Comparison of ENCODE assay signal across 1 cellular context in genomic region chr22:29154364-29155048, GRCh38.
TF ChIP-seq lines count a peak whose summit lies in the region.

No MANE protein-coding gene starts in this region.

TF ChIP-seq in HepG2, 621 proteins besides CTCF, POLR2A, EP300 and RAD21 (continued from another document):
- 0 out of 2 replicates have a peak, but pooled peaks have one; percentile 29 for TF ChIP-seq IRF2 (CRISPR knock-in tag; IDR thresholded peaks at IDR 0.05)
- no peak for TF ChIP-seq ZKSCAN5 (CRISPR knock-in tag; IDR thresholded peaks at IDR 0.05)
- TF ChIP-seq SMC3 (IDR thresholded peaks at IDR 0.05; ENCODE audit: low read length) = peak; percentile 70
- peak; percentile 39; the same call in 1 of the 2 replicates for TF ChIP-seq KDM5B (CRISPR knock-in tag; IDR thresholded peaks at IDR 0.05; ENCODE audit: borderline replicate concordance)
- TF ChIP-seq MAX (IDR thresholded peaks at IDR 0.05) = peak; percentile 23; the same call in 1 of the 2 replicates
- no peak for TF ChIP-seq NR2F6 (IDR thresholded peaks at IDR 0.05)
- TF ChIP-seq NR2F6 (CRISPR knock-in tag; IDR thresholded peaks at IDR 0.05) = 0 out of 2 replicates have a peak, but pooled peaks have one; percentile 32
- TF ChIP-seq ZNF792 (CRISPR knock-in tag; IDR thresholded peaks at IDR 0.05) = no peak
- peak; percentile 76; the same call in 1 of the 2 replicates for TF ChIP-seq CBFB (CRISPR knock-in tag; IDR thresholded peaks at IDR 0.05)
- peak; percentile 36; the same call in 1 of the 2 replicates for TF ChIP-seq HDAC2 (CRISPR knock-in tag; IDR thresholded peaks at IDR 0.05)
- TF ChIP-seq PHF8 (CRISPR knock-in tag; IDR thresholded peaks at IDR 0.05) = peak; percentile 19; the same call in 1 of the 2 replicates
- no peak for TF ChIP-seq KLF9 (CRISPR knock-in tag; IDR thresholded peaks at IDR 0.05; ENCODE audit: low read depth)
- peak; percentile 66; the same call in 1 of the 2 replicates for TF ChIP-seq THAP11 (CRISPR knock-in tag; IDR thresholded peaks at IDR 0.05)
- no peak for TF ChIP-seq SOX13 (IDR thresholded peaks at IDR 0.05)
- peak in 1 of 2 experiments; percentile 27; a peak in 1 of 4 replicates for TF ChIP-seq SOX13 (CRISPR knock-in tag; conservative IDR thresholded peaks at IDR 0.05 in 1 of 2, IDR thresholded peaks at IDR 0.05 in 1 of 2)
- 0 out of 2 replicates have a peak, but pooled peaks have one; percentile 25 for TF ChIP-seq ZSCAN29 (CRISPR knock-in tag; conservative IDR thresholded peaks at IDR 0.05)
- no peak for TF ChIP-seq MTF2 (CRISPR knock-in tag; IDR thresholded peaks at IDR 0.05; ENCODE audit: borderline replicate concordance)
- no peak for TF ChIP-seq ZBTB39 (CRISPR knock-in tag; IDR thresholded peaks at IDR 0.05)
- no peak for TF ChIP-seq REL (CRISPR knock-in tag; conservative IDR thresholded peaks at IDR 0.05)
- 0 out of 2 replicates have a peak, but pooled peaks have one; percentile 45 for TF ChIP-seq ZNF556 (CRISPR knock-in tag; IDR thresholded peaks at IDR 0.05; ENCODE audit: borderline replicate concordance)
